ENCODE assay signal across 12 cellular contexts in the genomic region with DNA sequence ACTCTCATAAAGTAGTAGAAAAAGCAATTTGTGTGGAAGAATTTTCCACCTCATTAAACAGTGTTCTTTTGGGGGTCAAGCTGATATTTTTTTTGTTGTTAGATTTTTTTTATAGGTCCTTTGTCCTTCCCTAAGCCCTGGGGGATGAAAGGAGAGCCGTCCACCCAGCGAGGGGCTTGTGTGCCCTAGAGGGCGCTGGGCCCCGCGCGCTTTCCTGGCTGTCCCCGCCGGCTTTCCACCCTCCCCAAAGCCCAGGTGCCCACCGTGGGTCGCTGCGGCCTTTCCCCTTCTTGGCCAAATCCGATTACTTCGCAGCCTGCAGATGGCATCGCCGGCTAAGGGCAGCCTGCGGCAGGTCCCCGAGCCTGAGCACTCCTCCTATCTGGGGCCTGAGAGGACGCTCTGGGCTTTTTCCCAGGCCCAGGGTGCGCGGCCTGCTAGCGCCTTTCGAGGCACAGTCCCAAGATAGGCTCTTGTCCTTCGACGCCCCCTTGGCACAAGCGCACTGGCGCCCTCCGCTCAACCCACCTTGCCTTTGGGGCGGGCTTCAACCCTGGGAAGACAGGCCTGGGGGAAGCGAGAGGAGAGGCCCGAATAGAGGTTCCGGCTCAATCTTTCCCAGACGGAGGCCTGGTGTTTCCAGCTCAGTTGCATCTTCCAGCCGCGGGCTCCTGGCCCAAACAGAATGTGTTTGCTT. TPM values are rescaled to one million over a fixed set of nuclear protein-coding genes. Genes with fewer than 3 reads are reported as not detected.
A peak's percentile ranks its signal among the peaks of the same experiment; 100 is the strongest.
DNase-seq lines count a peak whose midpoint lies in the region; ATAC-seq and TF ChIP-seq lines count a peak whose summit lies in the region.
"Had no signal": no experiment of that assay in that cellular context is flagged by ENCODE, and none has a peak within 500 bp of the region (broad histone marks: within the 10 kb centered on the region; RNA-seq: fewer than 3 reads in every experiment).

No MANE protein-coding gene starts in this region.

- peaks cover 18% of the 10 kb centered on the region for H3K4me1 ChIP-seq in Panc1 (ENCODE audit: control insufficient read depth, insufficient read depth, low read length)
- H3K4me1 ChIP-seq in colonic mucosa = no peaks in the 10 kb centered on the region

- ATAC-seq in GM19463 (IDR thresholded peaks at IDR 0.05; ENCODE audit: unreplicated experiment) (peak; percentile 47), Panc1 (peak; percentile 55), GM21528 (IDR thresholded peaks at IDR 0.05; ENCODE audit: low FRiP score, unreplicated experiment) (no peak)

- no peaks in the 10 kb centered on the region for H3K36me3 ChIP-seq in Panc1 (ENCODE audit: control insufficient read depth, insufficient read depth, low read length)
- H3K36me3 ChIP-seq in colonic mucosa = no peaks in the 10 kb centered on the region

- no TSS peak for BruUV-seq in Panc1 (replicated peaks; lab: Mats Ljungman, UMichigan)

- DNase-seq in AG20443 (ENCODE audit: low spot score) (peak; percentile 28), Panc1 (ENCODE audit: low read depth, low spot score) (no peak), islet precursor cell (peak; percentile 79), HK-2 (ENCODE audit: unreplicated experiment) (no peak), colonic mucosa (no peak), NCI-H2029 (lab: John Stamatoyannopoulos, UW) (no peak)
- DNase-seq: activated CD8-positive, alpha-beta memory T cell treated with anti-CD3 and anti-CD28 coated beads for 24 hours; CD4-positive, CD25-positive, alpha-beta regulatory T cell had no signal

- POLR2A ChIA-PET in Panc1 (lab: Charles Lee) = interaction anchor here (0.6 to 0.7 kb wide), 3 partner anchors 30 to 1882 kb away, joined by 3 to 8 read pairs (median 4); no protein-coding TSS in a partner anchor

- TF ChIP-seq CTCF in Panc1 (IDR thresholded peaks at IDR 0.05) (peak; percentile 77), colonic mucosa (IDR thresholded peaks at IDR 0.05) (no peak)

- no peaks in the 10 kb centered on the region for H3K27me3 ChIP-seq in Panc1 (ENCODE audit: control insufficient read depth, insufficient read depth, low read length)
- H3K27me3 ChIP-seq in colonic mucosa = peaks cover 59% of the 10 kb centered on the region

- no peak overlapping the region for H3K9ac ChIP-seq in colonic mucosa (ENCODE audit: low read depth in 2 of 2, low read length in 2 of 2)

- H3K27ac ChIP-seq in Panc1 (ENCODE audit: low read length) (peak overlapping the region; percentile 87), colonic mucosa (no peak overlapping the region)

- intact Hi-C loops in Panc1 (cut with micrococcal nuclease; ENCODE audit: unreplicated experiment) = no loop called here
- intact Hi-C loops in colonic mucosa (cut with DNase I) = no loop called here

- CTCF ChIA-PET in Panc1 (lab: Charles Lee) = no interaction called here

- H3K9me3 ChIP-seq in Panc1 (ENCODE audit: control insufficient read depth, insufficient read depth, low read depth, low read length) (no peaks in the 10 kb centered on the region), colonic mucosa (no peaks in the 10 kb centered on the region)

- no peak overlapping the region for H3K4me3 ChIP-seq in Panc1 (ENCODE audit: low read depth in 2 of 2, low read length in 2 of 2)
- H3K4me3 ChIP-seq in colonic mucosa = no peak overlapping the region
- H3K4me3 ChIP-seq: lung had no signal

- in situ Hi-C loops in Panc1 (cut with HindIII; ENCODE audit: low pct_unique_long_range_greater_than_20kb, low sequenced_read_pairs) = no loop called here

RNA-seq across cellular contexts. Expression of gene TFAP2A, which starts 33.6 kb away (rescaled TPM):
- 83.9 TPM for total RNA-seq in Panc1 (2021; ENCODE audit: unreplicated experiment)
- polyA plus RNA-seq in Panc1 (2012; ENCODE audit: insufficient read length) = 95.0 TPM
- under 1 TPM; 0.27 to 0.99 TPM for total RNA-seq in colonic mucosa
- total RNA-seq: CD4-positive, CD25-positive, alpha-beta regulatory T cell; fibroblast of lung had no signal
- polyA plus RNA-seq: CD4-positive, CD25-positive, alpha-beta regulatory T cell had no signal

Comparison
In these comparisons a context has a peak if more than half of its experiments do, and no peak if none do; other contexts are left out.
1. DNase-seq: peak in AG20443 (single experiment) and islet precursor cell (single experiment); none in Panc1 (single experiment), HK-2 (single experiment), colonic mucosa (single experiment) and NCI-H2029 (single experiment).
2. RNA of gene TFAP2A, which starts 33.6 kb away (total RNA-seq): 83.9 TPM in Panc1 (single experiment); 0.27 to 0.99 TPM in colonic mucosa; every median in the first group is over 10 times any median in the second.